ENCODE assay signal across 19 cellular contexts in the genomic region with DNA sequence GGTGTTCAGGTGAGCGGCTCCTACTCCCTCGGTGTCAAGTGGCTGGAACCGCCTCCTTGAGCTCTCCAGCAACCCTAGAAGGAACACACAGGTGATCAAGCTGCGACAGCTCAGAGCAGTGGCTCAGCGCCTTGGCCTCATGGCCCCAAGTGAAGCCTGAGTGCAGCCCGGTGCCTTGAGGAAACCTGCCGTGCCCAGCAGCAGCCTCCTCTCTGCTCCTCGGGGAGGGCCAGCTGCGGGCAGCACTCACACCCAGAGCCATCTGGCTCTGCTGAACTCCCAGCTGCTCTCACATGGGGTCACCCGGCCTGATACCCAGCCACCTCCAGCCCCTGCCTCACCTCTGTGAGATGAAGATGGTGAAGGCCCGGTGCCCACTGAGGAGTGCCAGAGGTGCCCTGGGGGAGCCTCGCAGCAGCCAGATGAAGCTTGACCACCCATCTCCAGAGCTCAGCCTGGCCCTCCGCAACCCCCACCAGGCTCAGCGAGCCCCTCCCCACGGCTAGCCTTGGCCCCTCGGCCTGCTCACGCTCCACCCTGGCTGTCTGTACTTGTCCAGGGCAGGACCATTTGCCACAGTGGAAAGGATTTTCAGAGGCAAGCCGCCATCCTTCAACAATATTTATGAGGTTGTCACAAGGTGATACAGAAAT.
"Had no signal": no experiment of that assay in that cellular context is flagged by ENCODE, and none has a peak within 500 bp of the region (broad histone marks: within the 10 kb centered on the region; RNA-seq: fewer than 3 reads in every experiment).

No MANE protein-coding gene starts in this region.

- H3K27me3 ChIP-seq: ascending aorta, breast epithelium, foreskin keratinocyte, pancreas, transverse colon had no signal

- H3K36me3 Mint-ChIP-seq: immature natural killer cell had no signal

- H3K4me1 Mint-ChIP-seq: immature natural killer cell, neural crest cell had no signal

- H3K9me3 Mint-ChIP-seq: immature natural killer cell, neural crest cell had no signal

- H3K4me1 ChIP-seq: ascending aorta, breast epithelium, foreskin keratinocyte, pancreas, transverse colon had no signal

- ATAC-seq: foreskin keratinocyte, left colon, pancreas, SK-N-SH treated with all-trans-retinoic acid at 6 μM for 48 hours had no signal

- DNase-seq: activated CD4-positive, alpha-beta T cell treated with anti-CD3 and anti-CD28 coated beads for 1 hour; activated CD4-positive, alpha-beta T cell treated with anti-CD3 and anti-CD28 coated beads, Interleukin-2, amount 50 U/mL, for 4 hours; activated naive CD4-positive, alpha-beta T cell treated with Interleukin-2 at 50 U/mL for 16 hours; foreskin keratinocyte; immature natural killer cell; left colon; midbrain; retina; stimulated activated CD4-positive, alpha-beta T cell treated with anti-CD3 and anti-CD28 coated beads, Interleukin-4, amount 100 ng/mL, for 1 hour; stimulated activated naive CD4-positive, alpha-beta T cell; substantia nigra; T-helper 1 cell; transverse colon had no signal

- H3K27ac Mint-ChIP-seq: immature natural killer cell had no signal

- H3K4me3 ChIP-seq: ascending aorta, breast epithelium, lung, pancreas, transverse colon had no signal

- H3K27ac ChIP-seq: ascending aorta, breast epithelium, foreskin keratinocyte, pancreas, transverse colon had no signal

- H3K4me3 Mint-ChIP-seq: immature natural killer cell, neural crest cell had no signal

- H3K36me3 ChIP-seq: ascending aorta, breast epithelium, pancreas, transverse colon had no signal

- H3K9me3 ChIP-seq: ascending aorta, breast epithelium, pancreas, transverse colon had no signal
